19 cellular contexts compared by ENCODE assay signal in the genomic region with DNA sequence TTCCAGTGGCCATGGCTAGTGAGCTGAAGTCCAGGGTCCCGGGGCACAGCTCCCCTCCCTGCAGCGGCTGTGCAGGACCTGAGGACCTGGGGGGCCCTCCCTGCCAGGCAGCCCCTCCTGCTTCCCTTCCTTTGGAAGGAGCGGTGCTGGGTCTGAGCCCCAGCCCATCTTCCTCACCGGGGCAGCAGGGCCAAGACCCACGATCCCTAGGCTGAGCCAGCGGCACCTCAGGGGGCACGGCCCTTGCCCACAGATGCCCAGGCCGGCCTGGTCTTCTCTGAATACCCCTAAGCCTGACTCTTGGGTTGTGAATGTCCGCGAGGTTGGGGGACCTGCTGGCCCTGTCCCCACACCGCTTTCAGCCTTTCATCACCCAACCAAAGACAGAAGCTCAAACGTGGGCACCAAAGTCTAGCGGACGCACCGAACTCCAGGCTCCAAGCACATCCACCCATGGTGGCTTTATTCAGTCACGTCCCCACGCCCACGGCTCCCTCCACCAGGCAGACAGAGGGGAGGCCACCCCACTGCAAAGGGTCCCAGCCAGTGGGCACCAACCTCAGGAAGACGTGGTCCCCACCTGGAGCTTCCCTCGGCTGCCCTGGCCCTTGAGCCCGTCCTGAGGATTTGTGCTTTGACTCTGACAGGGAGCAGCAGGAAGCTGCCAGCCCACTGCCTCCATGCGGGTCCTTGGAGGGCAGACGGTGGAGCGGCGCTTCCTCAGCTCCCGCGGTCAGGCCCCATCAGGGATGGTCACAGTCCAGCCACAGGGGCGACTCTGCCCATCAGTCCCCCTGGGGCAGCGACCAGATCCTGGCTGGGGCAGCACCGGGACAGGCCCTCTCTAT. TPM values are rescaled to one million over a fixed set of nuclear protein-coding genes. Genes with fewer than 3 reads are reported as not detected.
"Had no signal": no experiment of that assay in that cellular context is flagged by ENCODE, and none has a peak within 500 bp of the region (broad histone marks: within the 10 kb centered on the region; RNA-seq: fewer than 3 reads in every experiment).

No MANE protein-coding gene starts in this region.

- H3K4me3 ChIP-seq: cardiac muscle cell, colonic mucosa, gastrocnemius medialis, heart right ventricle, left lung, suprapubic skin had no signal

- H3K4me1 ChIP-seq: colonic mucosa, gastrocnemius medialis, left lung, suprapubic skin had no signal

- H3K27ac ChIP-seq: colonic mucosa, gastrocnemius medialis, left lung, suprapubic skin, WERI-Rb-1 had no signal

- H3K27me3 Mint-ChIP-seq: activated CD4-positive, alpha-beta memory T cell treated with anti-CD3 and anti-CD28 coated beads, Interleukin-2, amount 10 ng/mL, durations not matched to agents 7 days and 5 days; activated CD4-positive, alpha-beta T cell treated with anti-CD3 and anti-CD28 coated beads for 36 hours; activated naive CD8-positive, alpha-beta T cell treated with anti-CD3 and anti-CD28 coated beads, Interleukin-2, amount 50 U/mL, for 24 hours; T-cell; type B pancreatic cell had no signal

- ATAC-seq: activated CD4-positive, alpha-beta T cell treated with anti-CD3 and anti-CD28 coated beads for 36 hours; activated naive CD8-positive, alpha-beta T cell treated with anti-CD3 and anti-CD28 coated beads, Interleukin-2, amount 50 U/mL, for 24 hours; gastrocnemius medialis; left lung had no signal

- H3K9me3 ChIP-seq: colonic mucosa, gastrocnemius medialis, heart right ventricle, left lung, suprapubic skin had no signal

- DNase-seq: activated CD4-positive, alpha-beta memory T cell treated with anti-CD3 and anti-CD28 coated beads, Interleukin-2, amount 10 ng/mL, durations not matched to agents 7 days and 5 days; activated CD4-positive, alpha-beta T cell treated with anti-CD3 and anti-CD28 coated beads for 36 hours; activated CD8-positive, alpha-beta memory T cell treated with anti-CD3 and anti-CD28 coated beads, Interleukin-2, amount 50 U/mL, for 4 hours; activated naive CD8-positive, alpha-beta T cell treated with anti-CD3 and anti-CD28 coated beads, Interleukin-2, amount 50 U/mL, for 24 hours; activated T-cell treated with anti-CD3 and anti-CD28 coated beads, Interleukin-2, amount 50 U/mL, for 72 hours; colonic mucosa; effector CD4-positive, alpha-beta T cell; gastrocnemius medialis; heart right ventricle; left lung; retina; T-cell; WERI-Rb-1 had no signal

- H3K27ac Mint-ChIP-seq: activated CD4-positive, alpha-beta memory T cell treated with anti-CD3 and anti-CD28 coated beads, Interleukin-2, amount 10 ng/mL, durations not matched to agents 7 days and 5 days; activated CD4-positive, alpha-beta T cell treated with anti-CD3 and anti-CD28 coated beads for 36 hours; activated naive CD8-positive, alpha-beta T cell treated with anti-CD3 and anti-CD28 coated beads, Interleukin-2, amount 50 U/mL, for 24 hours; activated T-cell treated with anti-CD3 and anti-CD28 coated beads, Interleukin-2, amount 50 U/mL, for 72 hours; type B pancreatic cell had no signal

- H3K36me3 ChIP-seq: colonic mucosa had no signal

- H3K36me3 Mint-ChIP-seq: type B pancreatic cell had no signal

- H3K4me3 Mint-ChIP-seq: activated CD4-positive, alpha-beta memory T cell treated with anti-CD3 and anti-CD28 coated beads, Interleukin-2, amount 10 ng/mL, durations not matched to agents 7 days and 5 days; activated CD4-positive, alpha-beta T cell treated with anti-CD3 and anti-CD28 coated beads for 36 hours; activated naive CD8-positive, alpha-beta T cell treated with anti-CD3 and anti-CD28 coated beads, Interleukin-2, amount 50 U/mL, for 24 hours; activated T-cell treated with anti-CD3 and anti-CD28 coated beads, Interleukin-2, amount 50 U/mL, for 72 hours; T-cell; type B pancreatic cell had no signal

- H3K9me3 Mint-ChIP-seq: activated CD4-positive, alpha-beta memory T cell treated with anti-CD3 and anti-CD28 coated beads, Interleukin-2, amount 10 ng/mL, durations not matched to agents 7 days and 5 days; activated naive CD8-positive, alpha-beta T cell treated with anti-CD3 and anti-CD28 coated beads, Interleukin-2, amount 50 U/mL, for 24 hours; activated T-cell treated with anti-CD3 and anti-CD28 coated beads, Interleukin-2, amount 50 U/mL, for 72 hours; T-cell; type B pancreatic cell had no signal

- H3K27me3 ChIP-seq: cardiac muscle cell, colonic mucosa, gastrocnemius medialis, heart right ventricle, left lung, suprapubic skin had no signal

- H3K4me1 Mint-ChIP-seq: activated CD4-positive, alpha-beta memory T cell treated with anti-CD3 and anti-CD28 coated beads, Interleukin-2, amount 10 ng/mL, durations not matched to agents 7 days and 5 days; activated CD4-positive, alpha-beta T cell treated with anti-CD3 and anti-CD28 coated beads for 36 hours; activated naive CD8-positive, alpha-beta T cell treated with anti-CD3 and anti-CD28 coated beads, Interleukin-2, amount 50 U/mL, for 24 hours had no signal

RNA-seq across cellular contexts. Expression of a gene that starts 52.6 kb away (rescaled TPM):
- total RNA-seq: activated CD4-positive, alpha-beta memory T cell treated with anti-CD3 and anti-CD28 coated beads, Interleukin-2, amount 10 ng/mL, durations not matched to agents 7 days and 5 days; activated CD4-positive, alpha-beta T cell treated with anti-CD3 and anti-CD28 coated beads for 36 hours; activated T-cell treated with anti-CD3 and anti-CD28 coated beads, Interleukin-2, amount 50 U/mL, for 72 hours; colonic mucosa; fibroblast of lung; gastrocnemius medialis; left lung; mesenteric fat pad; skeletal muscle tissue; T-cell had no signal
- polyA plus RNA-seq: fibroblast of lung had no signal
